In genomic region chr6:170068496-170068895, GRCh38 we compare ENCODE assay signal across 22 cellular contexts.
"Had no signal": no experiment of that assay in that cellular context is flagged by ENCODE, and none has a peak within 500 bp of the region (broad histone marks: within the 10 kb centered on the region; RNA-seq: fewer than 3 reads in every experiment).

No MANE protein-coding gene starts in this region.

- H3K27me3 ChIP-seq: ascending aorta, brain microvascular endothelial cell, tibial nerve had no signal

- H3K36me3 ChIP-seq: ascending aorta, brain microvascular endothelial cell, SJCRH30, tibial nerve, WERI-Rb-1 had no signal

- ATAC-seq: activated CD4-positive, alpha-beta T cell treated with anti-CD3 and anti-CD28 coated beads for 36 hours; effector memory CD8-positive, alpha-beta T cell; esophagus mucosa; left ventricle myocardium superior; stimulated activated naive CD8-positive, alpha-beta T cell treated with anti-CD3 and anti-CD28 coated beads, Interleukin-15, Interleukin-2, amounts not matched to agents 100 U/mL and 50 U/mL, for 24 hours; T-cell had no signal

- H3K4me1 ChIP-seq: ascending aorta, SJCRH30, tibial nerve had no signal

- FAIRE-seq: colon, endothelial cell of umbilical vein had no signal

- DNase-seq: activated CD4-positive, alpha-beta T cell treated with anti-CD3 and anti-CD28 coated beads for 36 hours; activated CD4-positive, alpha-beta T cell treated with anti-CD3 and anti-CD28 coated beads, Interleukin-2, amount 50 U/mL, for 4 hours; activated T-cell treated with anti-CD3 and anti-CD28 coated beads, Interleukin-2, amount 50 U/mL, for 48 hours; brain microvascular endothelial cell; central memory CD4-positive, alpha-beta T cell; effector memory CD8-positive, alpha-beta T cell; foreskin melanocyte; kidney glomerular epithelial cell; naive B cell; retina; SJCRH30; stimulated activated CD4-positive, alpha-beta T cell treated with anti-CD3 and anti-CD28 coated beads, Interleukin-4, amount 100 ng/mL, for 24 hours; stimulated activated naive CD8-positive, alpha-beta T cell treated with anti-CD3 and anti-CD28 coated beads, Interleukin-15, Interleukin-2, amounts not matched to agents 100 U/mL and 50 U/mL, for 24 hours; WERI-Rb-1 had no signal

- H3K4me3 ChIP-seq: ascending aorta, dorsolateral prefrontal cortex, SJCRH30, tibial nerve had no signal

- H3K9me3 ChIP-seq: ascending aorta, SJCRH30 had no signal

- H3K27ac ChIP-seq: ascending aorta, brain microvascular endothelial cell, SJCRH30, tibial nerve, WERI-Rb-1 had no signal
